ENCODE assay signal across 24 cellular contexts in genomic region chr3:177674186-177674585, GRCh38.
"Had no signal": no experiment of that assay in that cellular context is flagged by ENCODE, and none has a peak within 500 bp of the region (broad histone marks: within the 10 kb centered on the region; RNA-seq: fewer than 3 reads in every experiment).

No MANE protein-coding gene starts in this region.

- H3K4me3 Mint-ChIP-seq: activated CD4-positive, alpha-beta T cell treated with anti-CD3 and anti-CD28 coated beads, Interleukin-2, amount 10 ng/mL, durations not matched to agents 24 days and 14 days; activated CD8-positive, alpha-beta memory T cell treated with anti-CD3 and anti-CD28 coated beads, Interleukin-2, amount 10 ng/mL, durations not matched to agents 7 days and 5 days; activated CD8-positive, alpha-beta T cell treated with anti-CD3 and anti-CD28 coated beads for 36 hours; activated naive CD4-positive, alpha-beta T cell treated with anti-CD3 and anti-CD28 coated beads, Interleukin-2, amount 50 U/mL, for 24 hours; activated T-helper 1 cell treated with anti-CD3 and anti-CD28 coated beads, Interleukin-12 subunit alpha, Interleukin-12 subunit beta, Interleukin-2, Interleukin-4 antibody, amounts not matched to agents 30 ng/mL and 10 ng/mL and 1 ng/mL, durations not matched to agents 14 hours and 24 hours and 36 hours; natural killer cell had no signal

- H3K9me3 Mint-ChIP-seq: activated CD8-positive, alpha-beta T cell treated with anti-CD3 and anti-CD28 coated beads for 36 hours; activated naive CD4-positive, alpha-beta T cell treated with anti-CD3 and anti-CD28 coated beads, Interleukin-2, amount 50 U/mL, for 24 hours; activated T-helper 1 cell treated with anti-CD3 and anti-CD28 coated beads, Interleukin-12 subunit alpha, Interleukin-12 subunit beta, Interleukin-2, Interleukin-4 antibody, amounts not matched to agents 30 ng/mL and 10 ng/mL and 1 ng/mL, durations not matched to agents 14 hours and 24 hours and 36 hours; natural killer cell had no signal

- H3K4me1 Mint-ChIP-seq: activated naive CD4-positive, alpha-beta T cell treated with anti-CD3 and anti-CD28 coated beads, Interleukin-2, amount 50 U/mL, for 24 hours had no signal

- H3K36me3 Mint-ChIP-seq: activated naive CD4-positive, alpha-beta T cell treated with anti-CD3 and anti-CD28 coated beads, Interleukin-2, amount 50 U/mL, for 24 hours; natural killer cell had no signal

- H3K36me3 ChIP-seq: ascending aorta, left lung, thoracic aorta, upper lobe of left lung had no signal

- H3K27ac Mint-ChIP-seq: activated CD4-positive, alpha-beta T cell treated with anti-CD3 and anti-CD28 coated beads, Interleukin-2, amount 10 ng/mL, durations not matched to agents 24 days and 14 days; activated CD8-positive, alpha-beta memory T cell treated with anti-CD3 and anti-CD28 coated beads, Interleukin-2, amount 10 ng/mL, durations not matched to agents 7 days and 5 days; activated CD8-positive, alpha-beta T cell treated with anti-CD3 and anti-CD28 coated beads for 36 hours; activated naive CD4-positive, alpha-beta T cell treated with anti-CD3 and anti-CD28 coated beads, Interleukin-2, amount 50 U/mL, for 24 hours; activated T-helper 1 cell treated with anti-CD3 and anti-CD28 coated beads, Interleukin-12 subunit alpha, Interleukin-12 subunit beta, Interleukin-2, Interleukin-4 antibody, amounts not matched to agents 30 ng/mL and 10 ng/mL and 1 ng/mL, durations not matched to agents 14 hours and 24 hours and 36 hours; natural killer cell had no signal

- DNase-seq: activated CD4-positive, alpha-beta T cell treated with anti-CD3 and anti-CD28 coated beads, Interleukin-2, amount 10 ng/mL, durations not matched to agents 24 days and 14 days; activated CD8-positive, alpha-beta memory T cell treated with anti-CD3 and anti-CD28 coated beads, Interleukin-2, amount 10 ng/mL, durations not matched to agents 7 days and 5 days; activated CD8-positive, alpha-beta T cell treated with anti-CD3 and anti-CD28 coated beads for 36 hours; activated gamma-delta T cell treated with Interleukin-2 at 50 U/mL for 16 hours; activated T-cell treated with anti-CD3 and anti-CD28 coated beads for 4 hours; central memory CD4-positive, alpha-beta T cell; effector memory CD4-positive, alpha-beta T cell; foreskin melanocyte; hippocampal formation; kidney glomerular epithelial cell; left lung; natural killer cell; stimulated activated CD4-positive, alpha-beta T cell treated with anti-CD3 and anti-CD28 coated beads, Interleukin-15, amount 100 ng/mL, for 24 hours; stimulated activated CD4-positive, alpha-beta T cell treated with anti-CD3 and anti-CD28 coated beads, Interleukin-2, amount 100 ng/mL, for 48 hours; stimulated activated naive CD4-positive, alpha-beta T cell; upper lobe of left lung had no signal

- H3K27ac ChIP-seq: ascending aorta, thoracic aorta, VCaP had no signal

- H3K27me3 Mint-ChIP-seq: activated CD4-positive, alpha-beta T cell treated with anti-CD3 and anti-CD28 coated beads, Interleukin-2, amount 10 ng/mL, durations not matched to agents 24 days and 14 days; activated CD8-positive, alpha-beta memory T cell treated with anti-CD3 and anti-CD28 coated beads, Interleukin-2, amount 10 ng/mL, durations not matched to agents 7 days and 5 days; activated CD8-positive, alpha-beta T cell treated with anti-CD3 and anti-CD28 coated beads for 36 hours; activated naive CD4-positive, alpha-beta T cell treated with anti-CD3 and anti-CD28 coated beads, Interleukin-2, amount 50 U/mL, for 24 hours had no signal

- H3K9me3 ChIP-seq: ascending aorta, left lung, thoracic aorta, upper lobe of left lung had no signal

- H3K27me3 ChIP-seq: ascending aorta, left lung, upper lobe of left lung had no signal

- ATAC-seq: activated CD4-positive, CD25-positive, alpha-beta regulatory T cell treated with anti-CD3 and anti-CD28 coated beads, Interleukin-2, amount 50 U/mL, for 24 hours; activated CD8-positive, alpha-beta memory T cell treated with anti-CD3 and anti-CD28 coated beads, Interleukin-2, amount 10 ng/mL, durations not matched to agents 7 days and 5 days; activated CD8-positive, alpha-beta T cell treated with anti-CD3 and anti-CD28 coated beads for 36 hours; natural killer cell had no signal

- H3K4me3 ChIP-seq: ascending aorta, left lung, lung, smooth muscle cell, thoracic aorta, upper lobe of left lung had no signal
